ENCODE assay signal across 8 cellular contexts in genomic region chr1:16012590-16013219, GRCh38. TPM values are rescaled to one million over a fixed set of nuclear protein-coding genes. Genes with fewer than 3 reads are reported as not detected.
A peak's percentile ranks its signal among the peaks of the same experiment; 100 is the strongest.
DNase-seq lines count a peak whose midpoint lies in the region; TF ChIP-seq lines count a peak whose summit lies in the region.

No MANE protein-coding gene starts in this region.

- no peak overlapping the region for H2BK15ac ChIP-seq in neuronal stem cell (ENCODE audit: low read length)

- H3K27me3 ChIP-seq in Loucy (ENCODE audit: insufficient read depth, low read length, poor library complexity, severe bottlenecking) (no peaks in the 10 kb centered on the region), neuronal stem cell (ENCODE audit: control insufficient read depth in 3 of 3, insufficient read depth in 3 of 3, low read depth in 1 of 3, low read length in 3 of 3) (peaks cover 0 to 62% (median 31%) of the 10 kb centered on the region in 3 experiments), MG63 (no peaks in the 10 kb centered on the region)

- H3K4me3 ChIP-seq in Loucy (ENCODE audit: low read length, poor library complexity, severe bottlenecking), result peak overlapping the region; percentile 44
- peak overlapping the region; percentile 42 for H3K4me3 ChIP-seq in fibroblast of villous mesenchyme (ENCODE audit: low read depth, low read length)
- H3K4me3 ChIP-seq in neuronal stem cell (ENCODE audit: low read length in 2 of 2), result no peak overlapping the region
- no peak overlapping the region for H3K4me3 ChIP-seq in MG63

- peak overlapping the region; percentile 91 for H2AK5ac ChIP-seq in neuronal stem cell (ENCODE audit: low read depth, low read length)

- H2AFZ ChIP-seq in Loucy (ENCODE audit: low read length) (0 out of 2 replicates have a peak overlapping the region, but pooled peaks have one; percentile 19), neuronal stem cell (ENCODE audit: low read length) (peak overlapping the region; percentile 84)

- WGBS in neuronal stem cell (ENCODE audit: extremely low coverage in 2 of 2, insufficient read length in 2 of 2, insufficient replicate concordance in 1 of 2), 2 donors, result no CpG with 5 or more reads among the region's 36 CpGs

- H3K79me1 ChIP-seq in neuronal stem cell (ENCODE audit: low read depth, low read length), result peaks cover 2% of the 10 kb centered on the region

- no peak overlapping the region for H3K4me2 ChIP-seq in Loucy (ENCODE audit: low read depth, low read length, poor library complexity, severe bottlenecking)
- H3K4me2 ChIP-seq in neuronal stem cell (ENCODE audit: insufficient read depth, low read length, poor library complexity, severe bottlenecking), result peak overlapping the region; percentile 48

- H2BK120ac ChIP-seq in neuronal stem cell (ENCODE audit: low read depth, low read length), result peak overlapping the region; percentile 52

- H3K9ac ChIP-seq in Loucy (ENCODE audit: low read depth, low read length, poor library complexity, severe bottlenecking) (no peak overlapping the region), neuronal stem cell (ENCODE audit: low read depth, low read length, poor library complexity) (no peak overlapping the region)

- no peaks in the 10 kb centered on the region for H3K9me3 ChIP-seq in Loucy (ENCODE audit: insufficient read depth, low read depth, low read length)
- H3K9me3 ChIP-seq in neuronal stem cell (replicated peaks in 1 of 2; ENCODE audit: control insufficient read depth in 2 of 2, insufficient read depth in 1 of 2, low read depth in 1 of 2, low read length in 2 of 2), result no peaks in the 10 kb centered on the region
- H3K9me3 ChIP-seq in MG63, result no peaks in the 10 kb centered on the region

- H3K4me1 ChIP-seq in Loucy (ENCODE audit: insufficient read depth, low read length, poor library complexity, severe bottlenecking) (no peaks in the 10 kb centered on the region), neuronal stem cell (ENCODE audit: control insufficient read depth in 2 of 2, insufficient read depth in 1 of 2, low read depth in 1 of 2, low read length in 2 of 2) (peaks cover 3 to 11% of the 10 kb centered on the region in 2 donors)

- peak overlapping the region; percentile 82 for H3K23ac ChIP-seq in neuronal stem cell (ENCODE audit: low read depth, low read length, poor library complexity)

- H3K14ac ChIP-seq in neuronal stem cell (ENCODE audit: low read length), result peak overlapping the region; percentile 58

- DNase-seq in EL, result peak; percentile 50
- DNase-seq in activated CD4-positive, alpha-beta T cell treated with anti-CD3 and anti-CD28 coated beads, Interleukin-2, amount 50 U/mL, for 48 hours, result peak; percentile 37 to 50
- peak; percentile 66 for DNase-seq in fibroblast of villous mesenchyme (ENCODE audit: low read depth)
- DNase-seq in neuronal stem cell (ENCODE audit: low spot score), result no peak
- no peak for DNase-seq in T-helper 9 cell
- DNase-seq in NCI-H1694 treated with DMSO at 0.1 percent for 48 hours (lab: John Stamatoyannopoulos, UW), result no peak
- DNase-seq in MG63, result no peak

- no peak overlapping the region for H3K27ac ChIP-seq in neuronal stem cell (replicated peaks; ENCODE audit: low read length)

- H3K4ac ChIP-seq in neuronal stem cell (ENCODE audit: low read length), result no peak overlapping the region

- H2BK12ac ChIP-seq in neuronal stem cell (ENCODE audit: low read length), result peak overlapping the region; percentile 43

- H3K36me3 ChIP-seq in Loucy (ENCODE audit: insufficient read depth, low read length) (no peaks in the 10 kb centered on the region), neuronal stem cell (replicated peaks in 1 of 2; ENCODE audit: control insufficient read depth in 2 of 2, insufficient read depth in 2 of 2, low read length in 2 of 2) (no peaks in the 10 kb centered on the region), MG63 (no peaks in the 10 kb centered on the region)

- H3K9me2 ChIP-seq in Loucy (replicated peaks; ENCODE audit: low read depth, low read length), result no peaks in the 10 kb centered on the region

- TF ChIP-seq CTCF in Loucy (conservative IDR thresholded peaks at IDR 0.05; ENCODE audit: low read length) (no peak), fibroblast of villous mesenchyme (IDR thresholded peaks at IDR 0.05; ENCODE audit: insufficient read depth, low read depth, low read length) (no peak)

- H3K18ac ChIP-seq in neuronal stem cell (ENCODE audit: low read length), result peak overlapping the region; percentile 44

- H3F3A ChIP-seq in Loucy (ENCODE audit: low read depth), result no peaks in the 10 kb centered on the region

- no peak overlapping the region for H2BK5ac ChIP-seq in neuronal stem cell (ENCODE audit: low read length)

- H4K8ac ChIP-seq in neuronal stem cell (ENCODE audit: low read depth, low read length), result no peak overlapping the region

- no peak overlapping the region for H4K91ac ChIP-seq in neuronal stem cell (ENCODE audit: low read depth, low read length, poor library complexity)

- H3K79me2 ChIP-seq in Loucy (ENCODE audit: insufficient read depth, low read length), result no peaks in the 10 kb centered on the region

- no peaks in the 10 kb centered on the region for H4K20me1 ChIP-seq in Loucy (ENCODE audit: insufficient read depth, low read length, poor library complexity, severe bottlenecking)

RNA-seq across cellular contexts. Expression of gene HSPB7, which starts 5.1 kb away (rescaled TPM):
- total RNA-seq in fibroblast of villous mesenchyme, result 1.7 and 3.5 TPM in 2 replicates
- not detected for polyA plus RNA-seq in neuronal stem cell (2013, experiment 1 of 2)
- polyA plus RNA-seq in neuronal stem cell (2013, experiment 2 of 2), result not detected
- total RNA-seq in MG63 (2014; rRNA removed; shearing (Covaris generic); ENCODE audit: low replicate concordance), result 1.9 and 4.5 TPM in 2 replicates

RNA-seq across cellular contexts. Expression of gene SRARP, which starts 8.7 kb away (rescaled TPM):
- not detected in 2 replicates for total RNA-seq in fibroblast of villous mesenchyme
- not detected for polyA plus RNA-seq in neuronal stem cell (2013, experiment 1 of 2)
- polyA plus RNA-seq in neuronal stem cell (2013, experiment 2 of 2), result not detected
- total RNA-seq in MG63 (2014; rRNA removed; shearing (Covaris generic); ENCODE audit: low replicate concordance), result not detected in 2 replicates

RNA-seq across cellular contexts. Expression of gene CLCNKA, which starts 9.1 kb away (rescaled TPM):
- not detected in 2 replicates for total RNA-seq in fibroblast of villous mesenchyme
- polyA plus RNA-seq in neuronal stem cell (2013, experiment 1 of 2), result 0.13 TPM
- polyA plus RNA-seq in neuronal stem cell (2013, experiment 2 of 2), result 0.08 TPM
- total RNA-seq in MG63 (2014; rRNA removed; shearing (Covaris generic); ENCODE audit: low replicate concordance), result not detected in 2 replicates

RNA-seq across cellular contexts. Expression of gene CLCNKB, which starts 30.9 kb away (rescaled TPM):
- total RNA-seq in fibroblast of villous mesenchyme, result under 0.01 and 0.43 TPM in 2 replicates
- 2.9 TPM for polyA plus RNA-seq in neuronal stem cell (2013, experiment 1 of 2)
- polyA plus RNA-seq in neuronal stem cell (2013, experiment 2 of 2), result 2.7 TPM
- not detected in 2 replicates for total RNA-seq in MG63 (2014; rRNA removed; shearing (Covaris generic); ENCODE audit: low replicate concordance)

RNA-seq across cellular contexts. Expression of gene ZBTB17, which starts 36.8 kb away (rescaled TPM):
- total RNA-seq in fibroblast of villous mesenchyme, result 22.5 and 31.5 TPM in 2 replicates
- polyA plus RNA-seq in neuronal stem cell (2013, experiment 1 of 2), result 26.5 TPM
- polyA plus RNA-seq in neuronal stem cell (2013, experiment 2 of 2), result 28.4 TPM
- 25.7 and 29.1 TPM in 2 replicates for total RNA-seq in MG63 (2014; rRNA removed; shearing (Covaris generic); ENCODE audit: low replicate concordance)

Comparison
In these comparisons a context has a peak if more than half of its experiments do, and no peak if none do; other contexts are left out.
1. DNase-seq: peak in EL (single experiment), activated CD4-positive, alpha-beta T cell treated with anti-CD3 and anti-CD28 coated beads, Interleukin-2, amount 50 U/mL, for 48 hours (2 of 2) and fibroblast of villous mesenchyme (single experiment); none in neuronal stem cell (single experiment), T-helper 9 cell (single experiment), NCI-H1694 treated with DMSO at 0.1 percent for 48 hours (single experiment) and MG63 (single experiment).
2. H3K4me3 ChIP-seq: peak in Loucy (single experiment) and fibroblast of villous mesenchyme (single experiment); none in neuronal stem cell (0 of 2) and MG63 (single experiment).